Comparison of ENCODE assay signal across 1 cellular context in genomic region chr19:23305555-23305954, GRCh38.
TF ChIP-seq lines count a peak whose summit lies in the region.

No MANE protein-coding gene starts in this region.

TF ChIP-seq in SK-N-SH, 30 proteins besides CTCF, POLR2A, EP300 and RAD21:
- TF ChIP-seq USF2 (IDR thresholded peaks at IDR 0.05; ENCODE audit: borderline replicate concordance, low read depth, low read length) = no peak
